Comparison of ENCODE assay signal across 8 cellular contexts in the genomic region with DNA sequence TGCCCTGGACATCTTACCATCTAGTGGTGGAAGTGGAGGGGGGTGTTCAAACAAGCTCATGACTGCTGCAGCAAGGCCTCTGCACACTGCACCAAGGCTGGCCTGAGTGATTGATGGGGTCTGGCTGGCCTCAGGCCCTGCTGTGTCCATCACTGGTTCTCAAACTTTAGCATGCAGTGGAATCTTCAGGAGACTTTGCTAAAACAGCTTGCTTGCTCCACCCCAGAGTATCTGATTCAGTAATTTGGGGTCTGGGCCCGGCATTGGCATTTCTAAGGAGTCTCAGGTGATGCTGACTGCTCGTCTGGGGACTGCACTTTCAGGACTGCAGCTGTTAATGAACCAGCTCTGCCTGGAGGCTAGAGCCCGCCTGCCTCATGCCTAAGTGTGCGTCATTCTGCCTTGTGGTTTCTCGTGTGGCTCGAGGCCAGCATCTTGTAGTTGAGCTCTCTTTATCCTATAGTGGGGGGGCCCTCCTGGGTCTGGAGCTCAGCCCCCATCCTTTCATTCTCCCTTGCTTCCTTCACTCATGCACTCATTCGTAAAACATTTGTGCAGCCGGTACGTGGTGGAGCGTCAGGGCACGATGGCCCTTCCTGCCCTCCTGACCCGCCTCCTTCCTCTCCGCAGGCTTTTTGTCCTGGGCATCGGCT. TPM values are rescaled to one million over a fixed set of nuclear protein-coding genes. Genes with fewer than 3 reads are reported as not detected.
DNase-seq lines count a peak whose midpoint lies in the region; ATAC-seq, FAIRE-seq and TF ChIP-seq lines count a peak whose summit lies in the region.

No MANE protein-coding gene starts in this region.

- H3K4me3 ChIP-seq in MM.1S (ENCODE audit: low read length), result no peak overlapping the region
- H3K4me3 ChIP-seq in bronchial epithelial cell (ENCODE audit: low read depth, low read length), result no peak overlapping the region
- H3K4me3 ChIP-seq in retinal pigment epithelial cell (ENCODE audit: low read length), result no peak overlapping the region

- no peaks in the 10 kb centered on the region for H3K79me2 ChIP-seq in MM.1S (ENCODE audit: low read length)

- TF ChIP-seq CTCF in MM.1S (IDR thresholded peaks at IDR 0.05; ENCODE audit: low read length), result no peak
- TF ChIP-seq CTCF in bronchial epithelial cell (IDR thresholded peaks at IDR 0.05; ENCODE audit: insufficient read depth, low read length, severe bottlenecking), result no peak
- TF ChIP-seq CTCF in retinal pigment epithelial cell (conservative IDR thresholded peaks at IDR 0.05; ENCODE audit: low read depth, low read length), result no peak

- no peak overlapping the region for H2AFZ ChIP-seq in MM.1S (ENCODE audit: low read length)

- peaks cover 24% of the 10 kb centered on the region for H3K4me1 ChIP-seq in MM.1S (ENCODE audit: low read length)

- H4K20me1 ChIP-seq in MM.1S (ENCODE audit: insufficient read depth, low read length), result no peaks in the 10 kb centered on the region

- no peaks in the 10 kb centered on the region for H3K9me3 ChIP-seq in MM.1S (replicated peaks; ENCODE audit: insufficient read depth, low read length)

- ATAC-seq in HG03139 (IDR thresholded peaks at IDR 0.05; ENCODE audit: unreplicated experiment), result no peak

- no peaks in the 10 kb centered on the region for H3K9me2 ChIP-seq in MM.1S (replicated peaks; ENCODE audit: insufficient read depth, low read length)

- H3F3A ChIP-seq in MM.1S (ENCODE audit: insufficient read depth, low read length), result peaks cover 8% of the 10 kb centered on the region

- peaks cover 12% of the 10 kb centered on the region for H3K27me3 ChIP-seq in MM.1S (replicated peaks; ENCODE audit: insufficient read depth, low read length)
- peaks cover 15% of the 10 kb centered on the region for H3K27me3 ChIP-seq in bronchial epithelial cell (ENCODE audit: control insufficient read depth, insufficient read depth, low read length)

- DNase-seq in ELR (ENCODE audit: low read depth), result peak; percentile 100
- DNase-seq in MM.1S, result peak; percentile 90
- peak; percentile 89 for DNase-seq in bronchial epithelial cell (ENCODE audit: low read depth)
- DNase-seq in retinal pigment epithelial cell (ENCODE audit: low read depth), result peak; percentile 96
- DNase-seq in NCI-H187 treated with DMSO at 0.1 percent for 48 hours (lab: John Stamatoyannopoulos, UW), result no peak
- DNase-seq in DMS114 treated with DMSO at 0.1 percent for 48 hours (lab: John Stamatoyannopoulos, UW; ENCODE audit: unreplicated experiment), result no peak
- no peak for DNase-seq in activated CD4-positive, CD25-positive, alpha-beta regulatory T cell (lab: John Stamatoyannopoulos, UW)

- H3K9ac ChIP-seq in MM.1S (ENCODE audit: low read length), result no peak overlapping the region

- H3K4me2 ChIP-seq in MM.1S (ENCODE audit: low read depth, low read length), result 0 out of 2 replicates have a peak overlapping the region, but pooled peaks have one; percentile 31

- peak overlapping the region; percentile 71 for H3K27ac ChIP-seq in MM.1S (ENCODE audit: low read length)

- peak; percentile 73 for FAIRE-seq in bronchial epithelial cell (lab: Jason Lieb, UNC)

- H3K36me3 ChIP-seq in MM.1S (replicated peaks; ENCODE audit: insufficient read depth, low read length) (no peaks in the 10 kb centered on the region), bronchial epithelial cell (ENCODE audit: control insufficient read depth, insufficient read depth, low read length) (no peaks in the 10 kb centered on the region)

RNA-seq across cellular contexts. Expression of gene MGAT5B, which starts 4.1 kb away (rescaled TPM):
- under 0.01 TPM in 1 of 2 replicates, not detected in the other for total RNA-seq in bronchial epithelial cell

Comparison
In these comparisons a context has a peak if more than half of its experiments do, and no peak if none do; other contexts are left out.
1. DNase-seq: peak in ELR (single experiment), MM.1S (single experiment), bronchial epithelial cell (single experiment) and retinal pigment epithelial cell (single experiment); none in NCI-H187 treated with DMSO at 0.1 percent for 48 hours (single experiment), DMS114 treated with DMSO at 0.1 percent for 48 hours (single experiment) and activated CD4-positive, CD25-positive, alpha-beta regulatory T cell (0 of 4).